Comparison of ENCODE assay signal across 25 cellular contexts in genomic region chr2:230990899-230991150, GRCh38. TPM values are rescaled to one million over a fixed set of nuclear protein-coding genes. Genes with fewer than 3 reads are reported as not detected.
DNase-seq lines count a peak whose midpoint lies in the region; ATAC-seq, FAIRE-seq and TF ChIP-seq lines count a peak whose summit lies in the region.
"Had no signal": no experiment of that assay in that cellular context is flagged by ENCODE, and none has a peak within 500 bp of the region (broad histone marks: within the 10 kb centered on the region; RNA-seq: fewer than 3 reads in every experiment).

No MANE protein-coding gene starts in this region.

- H3K4me3 ChIP-seq in GM23338 (no peak overlapping the region), endothelial cell of umbilical vein (replicated peaks in 1 of 3; ENCODE audit: insufficient read depth in 1 of 3, low read depth in 1 of 3, low read length in 3 of 3) (no peak overlapping the region), testis (peak overlapping the region; percentile 21 to 26)
- H3K4me3 ChIP-seq: BLaER1 had no signal

- no peak for FAIRE-seq in endothelial cell of umbilical vein (lab: Jason Lieb, UNC)
- FAIRE-seq: A204.1, D721Med, G401.6, GM12891, GM19239 had no signal

- H3K27me3 Mint-ChIP-seq in GM23338 (ENCODE audit: insufficient read depth, low read depth, poor library complexity) (peaks cover 7% of the 10 kb centered on the region), chondrocyte (ENCODE audit: low read depth) (peaks cover 12% of the 10 kb centered on the region)
- H3K27me3 Mint-ChIP-seq in activated CD4-positive, alpha-beta memory T cell treated with anti-CD3 and anti-CD28 coated beads for 36 hours = peaks cover 38% of the 10 kb centered on the region

- H3K79me2 ChIP-seq in GM23338 (replicated peaks; ENCODE audit: insufficient read depth) (no peaks in the 10 kb centered on the region), endothelial cell of umbilical vein (ENCODE audit: control insufficient read depth, insufficient read depth, low read length) (no peaks in the 10 kb centered on the region)

- H3K36me3 ChIP-seq in GM23338 (ENCODE audit: insufficient read depth) (no peaks in the 10 kb centered on the region), endothelial cell of umbilical vein (ENCODE audit: control insufficient read depth in 2 of 2, extremely low read depth in 1 of 2, insufficient read depth in 2 of 2, low read length in 2 of 2) (no peaks in the 10 kb centered on the region), testis (ENCODE audit: low read depth, missing control alignments) (no peaks in the 10 kb centered on the region)
- H3K36me3 ChIP-seq: BE2C, BLaER1 had no signal

- 0 out of 2 replicates have a peak, but pooled peaks cover 4% of the 10 kb centered on the region for H3F3A ChIP-seq in GM23338 (replicated peaks; ENCODE audit: low read depth)

- H3K9me3 Mint-ChIP-seq in GM23338 (peaks cover 2% of the 10 kb centered on the region; the same call in 1 of the 3 replicates), chondrocyte (ENCODE audit: low read depth) (no peaks in the 10 kb centered on the region)
- no peaks in the 10 kb centered on the region for H3K9me3 Mint-ChIP-seq in activated CD4-positive, alpha-beta memory T cell treated with anti-CD3 and anti-CD28 coated beads for 36 hours
- H3K9me3 Mint-ChIP-seq: CD8-positive, alpha-beta memory T cell had no signal

- H3K36me3 Mint-ChIP-seq in GM23338 (ENCODE audit: low read depth) (no peaks in the 10 kb centered on the region), chondrocyte (ENCODE audit: low read depth) (no peaks in the 10 kb centered on the region)
- no peaks in the 10 kb centered on the region for H3K36me3 Mint-ChIP-seq in activated CD4-positive, alpha-beta memory T cell treated with anti-CD3 and anti-CD28 coated beads for 36 hours
- H3K36me3 Mint-ChIP-seq: CD14-positive monocyte; CD4-positive, CD25-positive, alpha-beta regulatory T cell; CD8-positive, alpha-beta memory T cell had no signal

- dilution Hi-C loops in endothelial cell of umbilical vein (cut with MboI; ENCODE audit: extremely low pct_ligation_motif_present, low sequenced_read_pairs) = no loop called here

- H3K4me3 Mint-ChIP-seq in GM23338 (no peak overlapping the region), chondrocyte (ENCODE audit: unreplicated experiment) (no peak overlapping the region)
- H3K4me3 Mint-ChIP-seq in activated CD4-positive, alpha-beta memory T cell treated with anti-CD3 and anti-CD28 coated beads for 36 hours = no peak overlapping the region
- H3K4me3 Mint-ChIP-seq: CD4-positive, alpha-beta memory T cell; CD4-positive, CD25-positive, alpha-beta regulatory T cell; CD8-positive, alpha-beta memory T cell had no signal

- H3K27ac Mint-ChIP-seq in GM23338 (no peak overlapping the region), chondrocyte (ENCODE audit: unreplicated experiment) (no peak overlapping the region)
- no peak overlapping the region for H3K27ac Mint-ChIP-seq in activated CD4-positive, alpha-beta memory T cell treated with anti-CD3 and anti-CD28 coated beads for 36 hours
- H3K27ac Mint-ChIP-seq: CD14-positive monocyte; CD4-positive, alpha-beta memory T cell; CD4-positive, CD25-positive, alpha-beta regulatory T cell; CD8-positive, alpha-beta memory T cell had no signal

- H3K27me3 ChIP-seq in GM23338 (ENCODE audit: insufficient read depth) (no peaks in the 10 kb centered on the region), endothelial cell of umbilical vein (ENCODE audit: control insufficient read depth in 2 of 2, insufficient read depth in 2 of 2, low read length in 2 of 2) (peaks cover 9 to 21% of the 10 kb centered on the region in 2 experiments), testis (no peaks in the 10 kb centered on the region)
- H3K27me3 ChIP-seq: BE2C, BLaER1 had no signal

- H3K4me1 ChIP-seq in GM23338 (ENCODE audit: insufficient read depth) (peaks cover 5% of the 10 kb centered on the region), endothelial cell of umbilical vein (ENCODE audit: control insufficient read depth, extremely low read depth, insufficient read depth, low read length) (peaks cover 4% of the 10 kb centered on the region), testis (peaks cover 4% of the 10 kb centered on the region)
- H3K4me1 ChIP-seq: BE2C had no signal

- no peaks in the 10 kb centered on the region for H4K20me1 ChIP-seq in GM23338 (replicated peaks; ENCODE audit: insufficient read depth)
- no peaks in the 10 kb centered on the region for H4K20me1 ChIP-seq in endothelial cell of umbilical vein (replicated peaks; ENCODE audit: control insufficient read depth, extremely low read depth, insufficient read depth, low read length)
- H4K20me1 ChIP-seq: BLaER1 had no signal

- POLR2A ChIA-PET in endothelial cell of umbilical vein (lab: Charles Lee) = no interaction called here
- POLR2A ChIA-PET in activated CD4-positive, alpha-beta memory T cell treated with anti-CD3 and anti-CD28 coated beads for 36 hours (lab: Charles Lee) = no interaction called here

- H3K9me3 ChIP-seq in endothelial cell of umbilical vein (replicated peaks; ENCODE audit: control insufficient read depth, insufficient read depth, low read length) (no peaks in the 10 kb centered on the region), testis (no peaks in the 10 kb centered on the region)
- H3K9me3 ChIP-seq: BE2C, BLaER1, Caco-2 had no signal

- no peaks in the 10 kb centered on the region for H3K9me1 ChIP-seq in endothelial cell of umbilical vein (replicated peaks; ENCODE audit: control insufficient read depth, extremely low read depth, insufficient read depth, low read length)

- no peak for DNase-seq in GM23338 (ENCODE audit: low spot score)
- no peak for DNase-seq in endothelial cell of umbilical vein (ENCODE audit: low read depth, low spot score)
- DNase-seq in testis = no peak
- no peak for DNase-seq in activated CD4-positive, alpha-beta memory T cell treated with anti-CD3 and anti-CD28 coated beads for 36 hours
- DNase-seq in chondrocyte (ENCODE audit: low spot score) = no peak
- DNase-seq: 8988T; ACHN; BE2C; C1 segment of cervical spinal cord; Caco-2; Calu3; CD4-positive, alpha-beta memory T cell; CD4-positive, CD25-positive, alpha-beta regulatory T cell; CD8-positive, alpha-beta memory T cell; DMS79 treated with DMSO at 0.1 percent for 48 hours; GF-D8 had no signal

- H3K9me2 ChIP-seq in GM23338 (ENCODE audit: insufficient read depth) = no peaks in the 10 kb centered on the region

- CTCF ChIA-PET in endothelial cell of umbilical vein (lab: Charles Lee) = interaction anchor here (9.4 kb wide), 1 partner anchor 166 kb away, joined by 287 read pairs; no protein-coding TSS in a partner anchor
- CTCF ChIA-PET in activated CD4-positive, alpha-beta memory T cell treated with anti-CD3 and anti-CD28 coated beads for 36 hours (lab: Charles Lee) = interaction anchor here (1.3 to 11.0 kb wide), 2 partner anchors 90 to 167 kb away, joined by 4 to 313 read pairs; no protein-coding TSS in a partner anchor

- no peak for TF ChIP-seq CTCF in GM23338 (conservative IDR thresholded peaks at IDR 0.05; ENCODE audit: low read depth in 2 of 2)
- TF ChIP-seq CTCF in endothelial cell of umbilical vein (IDR thresholded peaks at IDR 0.05; ENCODE audit: extremely low read depth in 1 of 2, insufficient read depth in 1 of 2, low read depth in 1 of 2, low read length in 2 of 2) = no peak
- no peak for TF ChIP-seq CTCF in testis (IDR thresholded peaks at IDR 0.05)
- no peak for TF ChIP-seq CTCF in chondrocyte (IDR thresholded peaks at IDR 0.05)

- H3K4me2 ChIP-seq in GM23338 = no peak overlapping the region
- no peak overlapping the region for H3K4me2 ChIP-seq in endothelial cell of umbilical vein (ENCODE audit: insufficient read depth, low read length)
- H3K4me2 ChIP-seq: BLaER1 had no signal

- ATAC-seq in GM23338 = no peak

- no peak for TF ChIP-seq POLR2A in endothelial cell of umbilical vein (IDR thresholded peaks at IDR 0.05; ENCODE audit: low read depth, low read length)
- TF ChIP-seq POLR2A in testis (IDR thresholded peaks at IDR 0.05) = no peak

- BruUV-seq in endothelial cell of umbilical vein (replicated peaks; lab: Mats Ljungman, UMichigan) = no TSS peak

- H2AFZ ChIP-seq in GM23338 (peak overlapping the region; percentile 86; the same call in 1 of the 2 replicates), endothelial cell of umbilical vein (ENCODE audit: low read depth, low read length) (no peak overlapping the region)

- H3K4me1 Mint-ChIP-seq in GM23338 = peaks cover 10% of the 10 kb centered on the region
- peaks cover 11% of the 10 kb centered on the region for H3K4me1 Mint-ChIP-seq in activated CD4-positive, alpha-beta memory T cell treated with anti-CD3 and anti-CD28 coated beads for 36 hours (ENCODE audit: low read depth)
- H3K4me1 Mint-ChIP-seq in chondrocyte (ENCODE audit: low read depth) = peaks cover 4% of the 10 kb centered on the region

- WGBS in testis, 2 donors = 30 to 63% methylated on average over 7 to 22 of the region's 27 CpGs

- H3K27ac ChIP-seq in GM23338 (ENCODE audit: low read depth) (no peak overlapping the region), endothelial cell of umbilical vein (ENCODE audit: insufficient read depth, low read depth, low read length) (no peak overlapping the region), testis (no peak overlapping the region)
- H3K27ac ChIP-seq: BLaER1 had no signal

- intact Hi-C loops in endothelial cell of umbilical vein (cut with micrococcal nuclease) (no loop called here), testis (cut with DNase I; ENCODE audit: low total_unique reads) (no loop called here)
- intact Hi-C loops in activated CD4-positive, alpha-beta memory T cell treated with anti-CD3 and anti-CD28 coated beads for 36 hours (cut with micrococcal nuclease) = no loop called here

- H3K9ac ChIP-seq in endothelial cell of umbilical vein (replicated peaks; ENCODE audit: extremely low read depth, insufficient read depth, low read length) = no peak overlapping the region
- H3K9ac ChIP-seq: BLaER1 had no signal

RNA-seq across cellular contexts. Expression of gene SPATA3, which starts 5.1 kb away (rescaled TPM):
- not detected in 2 replicates for total RNA-seq in GM23338 (2014; rRNA removed; shearing (Covaris generic))
- polyA plus RNA-seq in GM23338 (2016; fragmentation: Nextera tagmentation; extraction: Ambion mirVana) = not detected in 2 replicates
- total RNA-seq in endothelial cell of umbilical vein = not detected in 2 replicates
- polyA plus RNA-seq in endothelial cell of umbilical vein = not detected in 2 replicates
- not detected in 2 replicates for polyA plus RNA-seq in endothelial cell of umbilical vein (2011; cell fraction: cytosol; rRNA removed)
- polyA plus RNA-seq in endothelial cell of umbilical vein (2011; cell fraction: nucleus; rRNA removed) = not detected in 2 replicates
- not detected in 2 replicates for polyA plus RNA-seq in endothelial cell of umbilical vein (2012)
- not detected in 2 replicates for polyA minus RNA-seq in endothelial cell of umbilical vein
- polyA minus RNA-seq in endothelial cell of umbilical vein (2011; cell fraction: cytosol; rRNA and poly(A)+ RNA removed) = not detected
- not detected in 2 replicates for polyA minus RNA-seq in endothelial cell of umbilical vein (2011; cell fraction: nucleus; rRNA and poly(A)+ RNA removed)
- total RNA-seq in testis = 100 to 1,000 TPM in 1 of 2 donors, 10 to 100 TPM in 1; 18.6 to 127 TPM
- polyA plus RNA-seq in testis (ENCODE audit: insufficient read depth, low read depth, low replicate concordance) = 211 TPM
- total RNA-seq in activated CD4-positive, alpha-beta memory T cell treated with anti-CD3 and anti-CD28 coated beads for 36 hours = under 1 TPM; 0.24 to 0.53 TPM
- total RNA-seq in chondrocyte = not detected in 3 replicates
- total RNA-seq: A673; Caco-2; Calu3; CD4-positive, alpha-beta memory T cell had no signal
- polyA plus RNA-seq: AG04450; CD14-positive monocyte; CD4-positive, alpha-beta memory T cell; CD4-positive, CD25-positive, alpha-beta regulatory T cell; CD8-positive, alpha-beta memory T cell had no signal

RNA-seq across cellular contexts. Expression of gene C2orf72, which starts 46.5 kb away (rescaled TPM):
- total RNA-seq in GM23338 (2014; rRNA removed; shearing (Covaris generic)) = 1.3 and 1.4 TPM in 2 replicates
- polyA plus RNA-seq in GM23338 (2016; fragmentation: Nextera tagmentation; extraction: Ambion mirVana) = 0.17 and 0.37 TPM in 2 replicates
- 0.11 TPM in 1 of 2 replicates, not detected in the other for total RNA-seq in endothelial cell of umbilical vein
- polyA plus RNA-seq in endothelial cell of umbilical vein = 0.01 and 0.02 TPM in 2 replicates
- polyA plus RNA-seq in endothelial cell of umbilical vein (2011; cell fraction: cytosol; rRNA removed) = 0.06 TPM in 1 of 2 replicates, not detected in the other
- polyA plus RNA-seq in endothelial cell of umbilical vein (2011; cell fraction: nucleus; rRNA removed) = 0.04 TPM in 1 of 2 replicates, not detected in the other
- polyA plus RNA-seq in endothelial cell of umbilical vein (2012) = 0.05 TPM in 1 of 2 replicates, not detected in the other
- not detected in 2 replicates for polyA minus RNA-seq in endothelial cell of umbilical vein
- not detected for polyA minus RNA-seq in endothelial cell of umbilical vein (2011; cell fraction: cytosol; rRNA and poly(A)+ RNA removed)
- not detected in 2 replicates for polyA minus RNA-seq in endothelial cell of umbilical vein (2011; cell fraction: nucleus; rRNA and poly(A)+ RNA removed)
- 1 to 10 TPM; 5.3 to 6.9 TPM for total RNA-seq in testis
- 2.7 TPM for polyA plus RNA-seq in testis (ENCODE audit: insufficient read depth, low read depth, low replicate concordance)
- under 1 TPM; 0.34 to 0.55 TPM for total RNA-seq in activated CD4-positive, alpha-beta memory T cell treated with anti-CD3 and anti-CD28 coated beads for 36 hours
- 0.12 to 1.3 TPM (median 1.00 TPM) in 3 replicates for total RNA-seq in chondrocyte
- total RNA-seq: A673; CD4-positive, alpha-beta memory T cell; CD4-positive, CD25-positive, alpha-beta regulatory T cell had no signal
- polyA plus RNA-seq: AG04450; CD14-positive monocyte; CD4-positive, alpha-beta memory T cell; CD4-positive, CD25-positive, alpha-beta regulatory T cell; CD8-positive, alpha-beta memory T cell had no signal

Comparison
In these comparisons a context has a peak if more than half of its experiments do, and no peak if none do; other contexts are left out.
1. H3K4me3 ChIP-seq: peak in testis (2 of 2); none in GM23338 (single experiment) and endothelial cell of umbilical vein (0 of 3).
2. RNA of gene SPATA3, which starts 5.1 kb away (total RNA-seq): 18.6 to 127 TPM in testis; 0.24 to 0.53 TPM in activated CD4-positive, alpha-beta memory T cell treated with anti-CD3 and anti-CD28 coated beads for 36 hours, not detected in GM23338, not detected in endothelial cell of umbilical vein and not detected in chondrocyte; every median in the first group is over 10 times any median in the second.